In the genomic region with DNA sequence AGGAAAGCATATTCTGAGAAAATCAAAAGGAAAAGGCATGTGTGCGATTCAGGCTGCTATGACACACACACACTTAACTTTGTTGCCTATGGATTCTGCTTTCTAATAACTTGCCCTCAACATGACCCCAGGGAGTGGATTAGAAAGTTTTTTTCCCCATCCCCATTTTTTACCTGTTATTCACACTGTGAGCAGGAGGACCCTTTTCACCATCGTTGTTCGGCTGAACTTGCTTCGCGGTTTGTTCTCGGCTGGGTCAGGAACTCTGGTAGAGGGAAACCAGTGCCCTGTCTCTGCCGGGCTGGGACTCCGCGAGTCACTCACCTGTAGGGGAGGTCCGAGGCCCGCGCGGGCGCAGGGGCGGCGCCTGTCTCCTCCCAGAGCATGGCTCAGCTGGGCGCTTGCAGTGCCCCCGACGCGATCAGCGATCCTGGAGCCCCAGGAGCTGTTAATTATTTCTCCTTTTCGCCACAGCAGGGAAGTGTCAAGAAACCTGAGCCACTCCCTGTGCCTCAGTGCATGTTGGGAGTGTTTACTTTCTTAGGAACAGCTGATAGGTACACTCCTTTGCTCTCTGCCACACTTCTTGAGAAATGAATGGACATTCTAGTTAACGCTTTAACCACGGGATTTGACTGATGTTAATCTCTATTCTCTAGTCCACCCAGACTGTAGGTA, we compare ENCODE assay signal across 10 cellular contexts. TPM values are rescaled to one million over a fixed set of nuclear protein-coding genes. Genes with fewer than 3 reads are reported as not detected.
DNase-seq lines count a peak whose midpoint lies in the region; ATAC-seq, FAIRE-seq and TF ChIP-seq lines count a peak whose summit lies in the region.
"Had no signal": no experiment of that assay in that cellular context is flagged by ENCODE, and none has a peak within 500 bp of the region (broad histone marks: within the 10 kb centered on the region; RNA-seq: fewer than 3 reads in every experiment).

TSS of gene RASSF6 (minus strand) at position 322 of the 678 bp plus-strand sequence. CDS start 8,641 bp downstream, outside the sequence.

- peak; percentile 19 for DNase-seq in activated naive CD4-positive, alpha-beta T cell treated with anti-CD3 and anti-CD28 coated beads for 36 hours
- no peak for DNase-seq in activated naive CD4-positive, alpha-beta T cell treated with anti-CD3 and anti-CD28 coated beads, Interleukin-2, amount 50 U/mL, for 16 hours
- DNase-seq in NCI-H2029 (lab: John Stamatoyannopoulos, UW), result peak; percentile 54
- DNase-seq in activated effector memory CD4-positive, alpha-beta T cell treated with anti-CD3 and anti-CD28 coated beads, Interleukin-2, amount 50 U/mL, for 16 hours, result peak; percentile 66
- DNase-seq in keratinocyte (ENCODE audit: low read depth, low spot score), result no peak
- peak; percentile 89 for DNase-seq in stomach
- DNase-seq in tibial nerve (ENCODE audit: low spot score in 2 of 2), result no peak
- DNase-seq: heart left ventricle had no signal

- H3K4me1 Mint-ChIP-seq in activated naive CD4-positive, alpha-beta T cell treated with anti-CD3 and anti-CD28 coated beads for 36 hours (ENCODE audit: low read depth), result peaks cover 3% of the 10 kb centered on the region

- H3K36me3 ChIP-seq in keratinocyte (ENCODE audit: control insufficient read depth in 2 of 2, extremely low read depth in 1 of 2, insufficient read depth in 2 of 2, low read length in 2 of 2) (no peaks in the 10 kb centered on the region), stomach (no peaks in the 10 kb centered on the region), tibial nerve (no peaks in the 10 kb centered on the region)
- H3K36me3 ChIP-seq: heart left ventricle had no signal

- H3K4me3 ChIP-seq in keratinocyte (ENCODE audit: control insufficient read depth in 2 of 3, extremely low read depth in 1 of 3, insufficient read depth in 2 of 3, low read depth in 1 of 3, low read length in 3 of 3) (peak within 1 kb of the TSS; percentile 47 to 82 (median 76)), stomach (peak within 1 kb of the TSS; percentile 36 to 56 (median 46)), tibial nerve (peak within 1 kb of the TSS in 2 of 4 donors; percentile 13 to 14)
- H3K4me3 ChIP-seq: heart left ventricle had no signal

- no peaks in the 10 kb centered on the region for H4K20me1 ChIP-seq in keratinocyte (ENCODE audit: control insufficient read depth, extremely low read depth, insufficient read depth, low read length)

- TF ChIP-seq CTCF in keratinocyte (optimal IDR thresholded peaks at IDR 0.05 in 1 of 3, IDR thresholded peaks at IDR 0.05 in 1 of 3, conservative IDR thresholded peaks at IDR 0.05 in 1 of 3; ENCODE audit: extremely low read depth in 1 of 3, insufficient read depth in 2 of 3, low read length in 3 of 3), result peak in 1 of 3 experiments; percentile 9
- TF ChIP-seq CTCF in stomach (IDR thresholded peaks at IDR 0.05), result peak in 1 of 7 experiments; percentile 36
- no peak for TF ChIP-seq CTCF in tibial nerve (IDR thresholded peaks at IDR 0.05)

- peak within 1 kb of the TSS; percentile 68 for H3K27ac ChIP-seq in keratinocyte (ENCODE audit: control insufficient read depth, insufficient read depth, low read length)
- peak within 1 kb of the TSS; percentile 83 to 98 (median 86) for H3K27ac ChIP-seq in stomach
- peak within 1 kb of the TSS in 1 of 4 donors; percentile 31 for H3K27ac ChIP-seq in tibial nerve
- H3K27ac ChIP-seq: heart left ventricle had no signal

- H3K79me2 ChIP-seq in keratinocyte (ENCODE audit: control insufficient read depth, insufficient read depth, low read length), result no peaks in the 10 kb centered on the region

- dilution Hi-C loops in keratinocyte (cut with MboI; ENCODE audit: extremely low pct_ligation_motif_present, low sequenced_read_pairs), result no loop called here

- peak; percentile 88 for ATAC-seq in HG02884 (IDR thresholded peaks at IDR 0.05; ENCODE audit: unreplicated experiment)

- H3K27me3 Mint-ChIP-seq in activated naive CD4-positive, alpha-beta T cell treated with anti-CD3 and anti-CD28 coated beads for 36 hours (ENCODE audit: low read depth), result peaks cover 20% of the 10 kb centered on the region

- no peaks in the 10 kb centered on the region for H3K9me1 ChIP-seq in keratinocyte (ENCODE audit: control insufficient read depth, extremely low read depth, insufficient read depth, low read length)

- no peaks in the 10 kb centered on the region for H3K36me3 Mint-ChIP-seq in activated naive CD4-positive, alpha-beta T cell treated with anti-CD3 and anti-CD28 coated beads for 36 hours (ENCODE audit: low read depth)

- intact Hi-C loops in activated naive CD4-positive, alpha-beta T cell treated with anti-CD3 and anti-CD28 coated beads for 36 hours (cut with micrococcal nuclease), result no loop called here
- intact Hi-C loops in stomach (cut with DNase I; ENCODE audit: low total_unique reads), result no loop called here

- H3K9ac ChIP-seq in keratinocyte (ENCODE audit: control insufficient read depth, extremely low read depth, insufficient read depth, low read length), result peak within 1 kb of the TSS; percentile 73

- peak; percentile 84 for FAIRE-seq in keratinocyte (lab: Jason Lieb, UNC)
- FAIRE-seq: G401.6 had no signal

- no peaks in the 10 kb centered on the region for H3K9me3 Mint-ChIP-seq in activated naive CD4-positive, alpha-beta T cell treated with anti-CD3 and anti-CD28 coated beads for 36 hours

- H3K4me1 ChIP-seq in keratinocyte (ENCODE audit: control insufficient read depth, extremely low read depth, insufficient read depth, low read length) (peaks cover 34% of the 10 kb centered on the region), stomach (peaks cover 0 to 23% (median 14%) of the 10 kb centered on the region in 4 donors), tibial nerve (peaks cover 0 to 6% (median 0%) of the 10 kb centered on the region in 4 donors)

- H3K27me3 ChIP-seq in keratinocyte (ENCODE audit: control insufficient read depth, extremely low read depth, insufficient read depth, low read length), result no peaks in the 10 kb centered on the region
- peaks cover 0 to 8% (median 0%) of the 10 kb centered on the region in 3 donors for H3K27me3 ChIP-seq in stomach
- peaks cover 0 to 15% of the 10 kb centered on the region in 2 donors for H3K27me3 ChIP-seq in tibial nerve

- H3K27ac Mint-ChIP-seq in activated naive CD4-positive, alpha-beta T cell treated with anti-CD3 and anti-CD28 coated beads for 36 hours, result no peak within 1 kb of the TSS

- peak within 1 kb of the TSS; percentile 94 for H2AFZ ChIP-seq in keratinocyte (ENCODE audit: control insufficient read depth, low read length)

- no peak within 1 kb of the TSS for H3K4me3 Mint-ChIP-seq in activated naive CD4-positive, alpha-beta T cell treated with anti-CD3 and anti-CD28 coated beads for 36 hours

- WGBS in stomach, 5 donors, result 2 to 6% (median 4%) methylated on average over 11 to 24 of the region's 24 CpGs
- WGBS in tibial nerve, 2 donors, result 9 to 11% methylated on average over 18 to 22 of the region's 24 CpGs

- H3K4me2 ChIP-seq in keratinocyte (ENCODE audit: control insufficient read depth, extremely low read depth, insufficient read depth, low read depth, low read length), result peak within 1 kb of the TSS; percentile 86

- CTCF ChIA-PET in activated naive CD4-positive, alpha-beta T cell treated with anti-CD3 and anti-CD28 coated beads for 36 hours (lab: Charles Lee), result interaction anchor here (0.6 kb wide), 1 partner anchor 307 kb away, joined by 4 read pairs; no protein-coding TSS in a partner anchor

- no peaks in the 10 kb centered on the region for H3K9me3 ChIP-seq in keratinocyte (ENCODE audit: control insufficient read depth, low read depth, low read length)
- H3K9me3 ChIP-seq in stomach, result no peaks in the 10 kb centered on the region
- no peaks in the 10 kb centered on the region for H3K9me3 ChIP-seq in tibial nerve
- H3K9me3 ChIP-seq: heart left ventricle had no signal

- TF ChIP-seq EP300 in stomach (IDR thresholded peaks at IDR 0.05) (no peak), tibial nerve (IDR thresholded peaks at IDR 0.05) (no peak)

- TF ChIP-seq POLR2A in stomach (IDR thresholded peaks at IDR 0.05) (peak in 1 of 4 donors; percentile 34), tibial nerve (IDR thresholded peaks at IDR 0.05) (no peak)

RNA-seq across cellular contexts. Expression of gene RASSF6, which starts in this region (rescaled TPM):
- total RNA-seq in activated naive CD4-positive, alpha-beta T cell treated with anti-CD3 and anti-CD28 coated beads for 36 hours, result not detected
- 3.6 to 6.5 TPM (median 4.4 TPM) in 3 replicates for polyA plus RNA-seq in keratinocyte
- polyA plus RNA-seq in keratinocyte (2011; ENCODE audit: low read depth), result 5.2 TPM
- 4.5 and 8.3 TPM in 2 replicates for polyA plus RNA-seq in keratinocyte (2011; cell fraction: cytosol; rRNA removed)
- 10.1 and 11.4 TPM in 2 replicates for polyA plus RNA-seq in keratinocyte (2011; cell fraction: nucleus; rRNA removed)
- polyA plus RNA-seq in keratinocyte (2012; ENCODE audit: low replicate concordance), result 3.5 and 3.6 TPM in 2 replicates
- polyA minus RNA-seq in keratinocyte, result 2.8 to 3.6 TPM (median 3.4 TPM) in 3 replicates
- 5.8 TPM for polyA minus RNA-seq in keratinocyte (2011; cell fraction: cytosol; rRNA and poly(A)+ RNA removed)
- polyA minus RNA-seq in keratinocyte (2011; cell fraction: nucleus; rRNA and poly(A)+ RNA removed), result 7.7 and 16.1 TPM in 2 replicates
- 10 to 100 TPM in 3 of 5 donors, 1 to 10 TPM in 2; 5.5 to 51.8 (median 13.4) TPM for total RNA-seq in stomach
- 10 to 100 TPM in 2 of 3 donors, 1 to 10 TPM in 1; 5.0 to 35.9 (median 13.7) TPM for polyA plus RNA-seq in stomach
- not detected for total RNA-seq in tibial nerve
- polyA plus RNA-seq: heart left ventricle had no signal

Comparison
In these comparisons a context has a peak if more than half of its experiments do, and no peak if none do; other contexts are left out.
1. RNA of gene RASSF6 (total RNA-seq): 5.5 to 51.8 TPM in stomach; not detected in activated naive CD4-positive, alpha-beta T cell treated with anti-CD3 and anti-CD28 coated beads for 36 hours and not detected in tibial nerve; every median in the first group is over 4 times any median in the second.
2. Peak in DNase-seq in activated naive CD4-positive, alpha-beta T cell treated with anti-CD3 and anti-CD28 coated beads for 36 hours; RNA of the gene not detected or under 1 TPM.
3. DNase-seq: peak in NCI-H2029 (single experiment), activated effector memory CD4-positive, alpha-beta T cell treated with anti-CD3 and anti-CD28 coated beads, Interleukin-2, amount 50 U/mL, for 16 hours (single experiment) and stomach (single experiment); none in activated naive CD4-positive, alpha-beta T cell treated with anti-CD3 and anti-CD28 coated beads, Interleukin-2, amount 50 U/mL, for 16 hours (single experiment), keratinocyte (single experiment) and tibial nerve (0 of 2).